In the genomic region with DNA sequence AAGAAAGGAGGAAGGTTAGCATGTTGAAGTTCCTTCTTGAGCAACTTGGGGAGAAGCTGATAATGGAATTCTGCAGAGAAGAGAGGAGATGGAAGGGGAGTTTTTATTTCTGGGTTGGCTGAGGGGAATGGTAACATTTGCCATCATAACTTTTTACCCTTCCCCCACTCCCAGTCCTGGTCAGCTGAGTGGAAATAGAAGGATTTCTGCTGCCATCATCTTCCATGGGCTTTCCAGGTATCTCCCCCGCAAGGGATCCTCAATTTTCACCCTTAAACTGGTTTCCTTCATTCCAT, we compare ENCODE assay signal across 10 cellular contexts. TPM values are rescaled to one million over a fixed set of nuclear protein-coding genes. Genes with fewer than 3 reads are reported as not detected.
DNase-seq lines count a peak whose midpoint lies in the region; ATAC-seq and TF ChIP-seq lines count a peak whose summit lies in the region.
"Had no signal": no experiment of that assay in that cellular context is flagged by ENCODE, and none has a peak within 500 bp of the region (broad histone marks: within the 10 kb centered on the region; RNA-seq: fewer than 3 reads in every experiment).

No MANE protein-coding gene starts in this region.

- H3K9me3 Mint-ChIP-seq in HFFc6 (no peaks in the 10 kb centered on the region), nephron progenitor cell (no peaks in the 10 kb centered on the region)
- no peaks in the 10 kb centered on the region for H3K9me3 Mint-ChIP-seq in activated naive CD8-positive, alpha-beta T cell treated with anti-CD3 and anti-CD28 coated beads for 36 hours
- H3K9me3 Mint-ChIP-seq: IgD-negative memory B cell had no signal

- peaks cover 4% of the 10 kb centered on the region for H3K27me3 Mint-ChIP-seq in HFFc6 (ENCODE audit: insufficient read depth)
- H3K27me3 Mint-ChIP-seq in activated naive CD8-positive, alpha-beta T cell treated with anti-CD3 and anti-CD28 coated beads for 36 hours, result peaks cover 8% of the 10 kb centered on the region
- peaks cover 42% of the 10 kb centered on the region for H3K27me3 Mint-ChIP-seq in nephron progenitor cell (ENCODE audit: low read depth, poor library complexity)

- peaks cover 26% of the 10 kb centered on the region for H3K4me1 Mint-ChIP-seq in HFFc6 (ENCODE audit: low read depth)
- H3K4me1 Mint-ChIP-seq in activated naive CD8-positive, alpha-beta T cell treated with anti-CD3 and anti-CD28 coated beads for 36 hours, result peaks cover 22% of the 10 kb centered on the region
- H3K4me1 Mint-ChIP-seq in nephron progenitor cell, result peaks cover 40% of the 10 kb centered on the region

- TF ChIP-seq CTCF in HFFc6 (IDR thresholded peaks at IDR 0.05), result no peak
- no peak for TF ChIP-seq CTCF in nephron progenitor cell (IDR thresholded peaks at IDR 0.05)

- ATAC-seq in GM18870 (IDR thresholded peaks at IDR 0.05; ENCODE audit: unreplicated experiment) (no peak), GM21723 (IDR thresholded peaks at IDR 0.05; ENCODE audit: unreplicated experiment) (no peak)

- DNase-seq in HFFc6 (no peak), nephron progenitor cell (no peak), DMS 273 treated with DMSO at 0.1 percent for 48 hours (lab: John Stamatoyannopoulos, UW) (no peak)
- DNase-seq in activated naive CD8-positive, alpha-beta T cell treated with anti-CD3 and anti-CD28 coated beads for 36 hours, result no peak
- DNase-seq: activated CD4-positive, alpha-beta T cell treated with anti-CD3 and anti-CD28 coated beads, Interleukin-2, amount 50 U/mL, for 1 hour; mammary epithelial cell; spleen had no signal

- H3K36me3 Mint-ChIP-seq in HFFc6 (ENCODE audit: low read depth) (no peaks in the 10 kb centered on the region; the same call in 1 of the 2 replicates), nephron progenitor cell (ENCODE audit: low read depth) (peaks cover 34% of the 10 kb centered on the region)
- peaks cover 7% of the 10 kb centered on the region for H3K36me3 Mint-ChIP-seq in activated naive CD8-positive, alpha-beta T cell treated with anti-CD3 and anti-CD28 coated beads for 36 hours

- H3K27ac Mint-ChIP-seq in HFFc6 (peak overlapping the region; percentile 91; the same call in 1 of the 2 replicates), nephron progenitor cell (no peak overlapping the region)
- H3K27ac Mint-ChIP-seq in activated naive CD8-positive, alpha-beta T cell treated with anti-CD3 and anti-CD28 coated beads for 36 hours, result no peak overlapping the region

- peak overlapping the region; percentile 90 for H3K4me3 Mint-ChIP-seq in HFFc6
- H3K4me3 Mint-ChIP-seq in activated naive CD8-positive, alpha-beta T cell treated with anti-CD3 and anti-CD28 coated beads for 36 hours, result peak overlapping the region; percentile 79
- H3K4me3 Mint-ChIP-seq in nephron progenitor cell, result peak overlapping the region; percentile 85

RNA-seq across cellular contexts. Expression of gene DTX3, which starts 1.3 kb away (rescaled TPM):
- 10 to 100 TPM; 17.7 to 21.0 (median 19.2) TPM for total RNA-seq in HFFc6 (2021; fragmentation: NEBNext Ultra II Directional; extraction: Animal tissue kit (Norgen Biotek cat#: 25700))
- 10 to 100 TPM; 18.9 to 20.2 TPM for total RNA-seq in activated naive CD8-positive, alpha-beta T cell treated with anti-CD3 and anti-CD28 coated beads for 36 hours

RNA-seq across cellular contexts. Expression of gene ARHGEF25, which starts 5.3 kb away (rescaled TPM):
- total RNA-seq in HFFc6 (2021; fragmentation: NEBNext Ultra II Directional; extraction: Animal tissue kit (Norgen Biotek cat#: 25700)), result 10 to 100 TPM; 10.2 to 21.9 (median 11.9) TPM
- total RNA-seq in activated naive CD8-positive, alpha-beta T cell treated with anti-CD3 and anti-CD28 coated beads for 36 hours, result 1 to 10 TPM; 1.9 to 2.2 TPM

RNA-seq across cellular contexts. Expression of gene PIP4K2C, which starts 15.0 kb away (rescaled TPM):
- total RNA-seq in HFFc6 (2021; fragmentation: NEBNext Ultra II Directional; extraction: Animal tissue kit (Norgen Biotek cat#: 25700)), result 10 to 100 TPM; 21.1 to 33.1 (median 24.3) TPM
- 10 to 100 TPM; 17.1 to 18.5 TPM for total RNA-seq in activated naive CD8-positive, alpha-beta T cell treated with anti-CD3 and anti-CD28 coated beads for 36 hours

RNA-seq across cellular contexts. Expression of gene B4GALNT1, which starts 27.0 kb away (rescaled TPM):
- total RNA-seq in HFFc6 (2021; fragmentation: NEBNext Ultra II Directional; extraction: Animal tissue kit (Norgen Biotek cat#: 25700)), result 1 to 10 TPM; 1.4 to 3.1 (median 2.3) TPM
- total RNA-seq in activated naive CD8-positive, alpha-beta T cell treated with anti-CD3 and anti-CD28 coated beads for 36 hours, result 1 to 10 TPM; 1.5 TPM

RNA-seq across cellular contexts. Expression of gene KIF5A, which starts 56.1 kb away (rescaled TPM):
- 1 to 10 TPM; 1.0 to 1.8 (median 1.2) TPM for total RNA-seq in HFFc6 (2021; fragmentation: NEBNext Ultra II Directional; extraction: Animal tissue kit (Norgen Biotek cat#: 25700))
- 1 to 10 TPM; 1.5 to 1.7 TPM for total RNA-seq in activated naive CD8-positive, alpha-beta T cell treated with anti-CD3 and anti-CD28 coated beads for 36 hours
